21 cellular contexts compared by ENCODE assay signal in the genomic region with DNA sequence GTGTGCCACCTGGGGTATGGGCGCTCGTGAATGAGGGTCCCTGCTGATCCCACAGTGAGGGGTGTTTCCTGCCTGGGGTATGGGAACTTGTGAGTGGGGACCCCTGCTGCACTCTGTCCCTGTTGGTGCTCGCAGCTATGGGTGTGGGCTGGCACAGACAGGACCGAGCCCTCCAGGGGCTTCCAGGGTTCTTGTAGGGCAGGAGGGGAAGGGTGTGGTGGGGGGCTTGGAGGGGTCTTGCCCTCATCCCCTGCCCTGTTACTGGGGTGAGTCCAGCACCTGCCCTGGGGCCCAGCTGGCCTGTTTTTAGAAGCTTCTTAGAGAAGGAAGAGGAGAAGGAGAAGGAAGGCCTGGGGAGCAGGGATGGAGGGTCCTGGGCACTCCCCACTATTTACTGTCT.
A peak's percentile ranks its signal among the peaks of the same experiment; 100 is the strongest.
DNase-seq lines count a peak whose midpoint lies in the region; ATAC-seq, FAIRE-seq and TF ChIP-seq lines count a peak whose summit lies in the region.
"Had no signal": no experiment of that assay in that cellular context is flagged by ENCODE, and none has a peak within 500 bp of the region (broad histone marks: within the 10 kb centered on the region; RNA-seq: fewer than 3 reads in every experiment).

No MANE protein-coding gene starts in this region.

- TF ChIP-seq CTCF in bronchial epithelial cell (IDR thresholded peaks at IDR 0.05; ENCODE audit: insufficient read depth, low read length, severe bottlenecking) (no peak), thyroid gland (IDR thresholded peaks at IDR 0.05) (no peak)

- POLR2A ChIA-PET in naive thymus-derived CD4-positive, alpha-beta T cell (lab: Charles Lee), result no interaction called here

- 76 to 86% methylated on average over 4 of the region's 4 CpGs for WGBS in thyroid gland, 2 donors

- H3K4me3 Mint-ChIP-seq in naive thymus-derived CD4-positive, alpha-beta T cell, result no peak overlapping the region
- no peak overlapping the region for H3K4me3 Mint-ChIP-seq in stimulated activated memory B cell treated with anti-CD40 and anti-IgM and Interleukin-4, amounts not matched to agents 10 μg/mL and 1 μg/mL and 100 μg/mL, for 72 hours
- H3K4me3 Mint-ChIP-seq: B cell; CD4-positive, alpha-beta T cell; CD8-positive, alpha-beta T cell had no signal

- peak; percentile 18 for FAIRE-seq in bronchial epithelial cell (lab: Jason Lieb, UNC)
- FAIRE-seq: A549, D721Med, G401.6, GM12891, GM19239 had no signal

- H3K27ac ChIP-seq in naive thymus-derived CD4-positive, alpha-beta T cell (ENCODE audit: low read depth, low read length), result no peak overlapping the region
- no peak overlapping the region for H3K27ac ChIP-seq in thyroid gland
- H3K27ac ChIP-seq: 22Rv1; A549; BLaER1 treated with 17β-estradiol and CSF1 and Interleukin-3, amounts not matched to agents 10 nM and 100 nM; C4-2B had no signal

- H3K27me3 ChIP-seq in bronchial epithelial cell (ENCODE audit: control insufficient read depth, insufficient read depth, low read length) (no peaks in the 10 kb centered on the region), thyroid gland (no peaks in the 10 kb centered on the region)
- no peaks in the 10 kb centered on the region for H3K27me3 ChIP-seq in naive thymus-derived CD4-positive, alpha-beta T cell (ENCODE audit: control insufficient read depth in 2 of 2, insufficient read depth in 2 of 2, low read length in 2 of 2)
- H3K27me3 ChIP-seq: BLaER1 treated with 17β-estradiol and CSF1 and Interleukin-3, amounts not matched to agents 10 nM and 100 nM had no signal

- peak; percentile 14 for ATAC-seq in naive thymus-derived CD4-positive, alpha-beta T cell
- peak; percentile 31 for ATAC-seq in stimulated activated memory B cell treated with anti-CD40 and anti-IgM and Interleukin-4, amounts not matched to agents 10 μg/mL and 1 μg/mL and 100 μg/mL, for 72 hours
- ATAC-seq: A549; CD8-positive, alpha-beta T cell had no signal

- intact Hi-C loops in naive thymus-derived CD4-positive, alpha-beta T cell (cut with micrococcal nuclease), result no loop called here
- intact Hi-C loops in thyroid gland (cut with DNase I), result no loop called here

- TF ChIP-seq POLR2A in thyroid gland (IDR thresholded peaks at IDR 0.05), result no peak

- peaks cover 0 to 56% (median 0%) of the 10 kb centered on the region in 3 experiments for H3K9me3 ChIP-seq in naive thymus-derived CD4-positive, alpha-beta T cell (ENCODE audit: control insufficient read depth in 2 of 3, low read length in 3 of 3)
- H3K9me3 ChIP-seq in thyroid gland, result no peaks in the 10 kb centered on the region

- H3K36me3 ChIP-seq in bronchial epithelial cell (ENCODE audit: control insufficient read depth, insufficient read depth, low read length) (no peaks in the 10 kb centered on the region), thyroid gland (no peaks in the 10 kb centered on the region)
- no peaks in the 10 kb centered on the region for H3K36me3 ChIP-seq in naive thymus-derived CD4-positive, alpha-beta T cell (ENCODE audit: control insufficient read depth in 2 of 3, insufficient read depth in 3 of 3, low read length in 3 of 3)
- H3K36me3 ChIP-seq: BLaER1 treated with 17β-estradiol and CSF1 and Interleukin-3, amounts not matched to agents 10 nM and 100 nM had no signal

- no peaks in the 10 kb centered on the region for H3K27me3 Mint-ChIP-seq in naive thymus-derived CD4-positive, alpha-beta T cell
- H3K27me3 Mint-ChIP-seq in stimulated activated memory B cell treated with anti-CD40 and anti-IgM and Interleukin-4, amounts not matched to agents 10 μg/mL and 1 μg/mL and 100 μg/mL, for 72 hours, result no peaks in the 10 kb centered on the region
- H3K27me3 Mint-ChIP-seq: B cell; CD4-positive, alpha-beta T cell had no signal

- CTCF ChIA-PET in naive thymus-derived CD4-positive, alpha-beta T cell (lab: Charles Lee), result no interaction called here

- H3K27ac Mint-ChIP-seq in naive thymus-derived CD4-positive, alpha-beta T cell, result no peak overlapping the region
- H3K27ac Mint-ChIP-seq in stimulated activated memory B cell treated with anti-CD40 and anti-IgM and Interleukin-4, amounts not matched to agents 10 μg/mL and 1 μg/mL and 100 μg/mL, for 72 hours, result no peak overlapping the region
- H3K27ac Mint-ChIP-seq: B cell; CD4-positive, alpha-beta T cell; CD8-positive, alpha-beta T cell had no signal

- DNase-seq in bronchial epithelial cell (ENCODE audit: low read depth) (no peak), hepatic stellate cell (ENCODE audit: low spot score) (no peak), thyroid gland (no peak)
- no peak for DNase-seq in naive thymus-derived CD4-positive, alpha-beta T cell
- DNase-seq: AML-193; Caco-2; Calu3; CD4-positive, alpha-beta T cell; CD8-positive, alpha-beta T cell; DMS79 treated with DMSO at 0.1 percent for 48 hours; GF-D8 had no signal

- H3K4me3 ChIP-seq in bronchial epithelial cell (ENCODE audit: low read depth, low read length) (no peak overlapping the region), thyroid gland (replicated peaks in 1 of 3) (no peak overlapping the region)
- H3K4me3 ChIP-seq in naive thymus-derived CD4-positive, alpha-beta T cell (ENCODE audit: low read length), result no peak overlapping the region
- H3K4me3 ChIP-seq: A549; BLaER1 treated with 17β-estradiol and CSF1 and Interleukin-3, amounts not matched to agents 10 nM and 100 nM had no signal

- no peaks in the 10 kb centered on the region for H3K4me1 Mint-ChIP-seq in naive thymus-derived CD4-positive, alpha-beta T cell
- H3K4me1 Mint-ChIP-seq in stimulated activated memory B cell treated with anti-CD40 and anti-IgM and Interleukin-4, amounts not matched to agents 10 μg/mL and 1 μg/mL and 100 μg/mL, for 72 hours, result no peaks in the 10 kb centered on the region
- H3K4me1 Mint-ChIP-seq: B cell had no signal

- H3K9me3 Mint-ChIP-seq in naive thymus-derived CD4-positive, alpha-beta T cell, result peaks cover 0 to 62% (median 30%) of the 10 kb centered on the region in 11 donors
- H3K9me3 Mint-ChIP-seq in stimulated activated memory B cell treated with anti-CD40 and anti-IgM and Interleukin-4, amounts not matched to agents 10 μg/mL and 1 μg/mL and 100 μg/mL, for 72 hours, result peaks cover 8% of the 10 kb centered on the region

- peaks cover 0 to 11% (median 0%) of the 10 kb centered on the region in 5 donors for H3K36me3 Mint-ChIP-seq in naive thymus-derived CD4-positive, alpha-beta T cell
- H3K36me3 Mint-ChIP-seq in stimulated activated memory B cell treated with anti-CD40 and anti-IgM and Interleukin-4, amounts not matched to agents 10 μg/mL and 1 μg/mL and 100 μg/mL, for 72 hours, result no peaks in the 10 kb centered on the region
- H3K36me3 Mint-ChIP-seq: CD8-positive, alpha-beta T cell had no signal

- no peaks in the 10 kb centered on the region for H3K4me1 ChIP-seq in naive thymus-derived CD4-positive, alpha-beta T cell (ENCODE audit: control insufficient read depth in 2 of 2, insufficient read depth in 2 of 2, low read length in 2 of 2)
- no peaks in the 10 kb centered on the region for H3K4me1 ChIP-seq in thyroid gland
- H3K4me1 ChIP-seq: A549; BLaER1 treated with 17β-estradiol and CSF1 and Interleukin-3, amounts not matched to agents 10 nM and 100 nM; Caco-2 had no signal
